ENCODE assay signal across 1 cellular context in genomic region chr10:109773288-109773687, GRCh38.
TF ChIP-seq lines count a peak whose summit lies in the region.

No MANE protein-coding gene starts in this region.

TF ChIP-seq in GM23338, 12 proteins besides CTCF, POLR2A, EP300 and RAD21 (continued from another document):
- TF ChIP-seq, protein P1, sequence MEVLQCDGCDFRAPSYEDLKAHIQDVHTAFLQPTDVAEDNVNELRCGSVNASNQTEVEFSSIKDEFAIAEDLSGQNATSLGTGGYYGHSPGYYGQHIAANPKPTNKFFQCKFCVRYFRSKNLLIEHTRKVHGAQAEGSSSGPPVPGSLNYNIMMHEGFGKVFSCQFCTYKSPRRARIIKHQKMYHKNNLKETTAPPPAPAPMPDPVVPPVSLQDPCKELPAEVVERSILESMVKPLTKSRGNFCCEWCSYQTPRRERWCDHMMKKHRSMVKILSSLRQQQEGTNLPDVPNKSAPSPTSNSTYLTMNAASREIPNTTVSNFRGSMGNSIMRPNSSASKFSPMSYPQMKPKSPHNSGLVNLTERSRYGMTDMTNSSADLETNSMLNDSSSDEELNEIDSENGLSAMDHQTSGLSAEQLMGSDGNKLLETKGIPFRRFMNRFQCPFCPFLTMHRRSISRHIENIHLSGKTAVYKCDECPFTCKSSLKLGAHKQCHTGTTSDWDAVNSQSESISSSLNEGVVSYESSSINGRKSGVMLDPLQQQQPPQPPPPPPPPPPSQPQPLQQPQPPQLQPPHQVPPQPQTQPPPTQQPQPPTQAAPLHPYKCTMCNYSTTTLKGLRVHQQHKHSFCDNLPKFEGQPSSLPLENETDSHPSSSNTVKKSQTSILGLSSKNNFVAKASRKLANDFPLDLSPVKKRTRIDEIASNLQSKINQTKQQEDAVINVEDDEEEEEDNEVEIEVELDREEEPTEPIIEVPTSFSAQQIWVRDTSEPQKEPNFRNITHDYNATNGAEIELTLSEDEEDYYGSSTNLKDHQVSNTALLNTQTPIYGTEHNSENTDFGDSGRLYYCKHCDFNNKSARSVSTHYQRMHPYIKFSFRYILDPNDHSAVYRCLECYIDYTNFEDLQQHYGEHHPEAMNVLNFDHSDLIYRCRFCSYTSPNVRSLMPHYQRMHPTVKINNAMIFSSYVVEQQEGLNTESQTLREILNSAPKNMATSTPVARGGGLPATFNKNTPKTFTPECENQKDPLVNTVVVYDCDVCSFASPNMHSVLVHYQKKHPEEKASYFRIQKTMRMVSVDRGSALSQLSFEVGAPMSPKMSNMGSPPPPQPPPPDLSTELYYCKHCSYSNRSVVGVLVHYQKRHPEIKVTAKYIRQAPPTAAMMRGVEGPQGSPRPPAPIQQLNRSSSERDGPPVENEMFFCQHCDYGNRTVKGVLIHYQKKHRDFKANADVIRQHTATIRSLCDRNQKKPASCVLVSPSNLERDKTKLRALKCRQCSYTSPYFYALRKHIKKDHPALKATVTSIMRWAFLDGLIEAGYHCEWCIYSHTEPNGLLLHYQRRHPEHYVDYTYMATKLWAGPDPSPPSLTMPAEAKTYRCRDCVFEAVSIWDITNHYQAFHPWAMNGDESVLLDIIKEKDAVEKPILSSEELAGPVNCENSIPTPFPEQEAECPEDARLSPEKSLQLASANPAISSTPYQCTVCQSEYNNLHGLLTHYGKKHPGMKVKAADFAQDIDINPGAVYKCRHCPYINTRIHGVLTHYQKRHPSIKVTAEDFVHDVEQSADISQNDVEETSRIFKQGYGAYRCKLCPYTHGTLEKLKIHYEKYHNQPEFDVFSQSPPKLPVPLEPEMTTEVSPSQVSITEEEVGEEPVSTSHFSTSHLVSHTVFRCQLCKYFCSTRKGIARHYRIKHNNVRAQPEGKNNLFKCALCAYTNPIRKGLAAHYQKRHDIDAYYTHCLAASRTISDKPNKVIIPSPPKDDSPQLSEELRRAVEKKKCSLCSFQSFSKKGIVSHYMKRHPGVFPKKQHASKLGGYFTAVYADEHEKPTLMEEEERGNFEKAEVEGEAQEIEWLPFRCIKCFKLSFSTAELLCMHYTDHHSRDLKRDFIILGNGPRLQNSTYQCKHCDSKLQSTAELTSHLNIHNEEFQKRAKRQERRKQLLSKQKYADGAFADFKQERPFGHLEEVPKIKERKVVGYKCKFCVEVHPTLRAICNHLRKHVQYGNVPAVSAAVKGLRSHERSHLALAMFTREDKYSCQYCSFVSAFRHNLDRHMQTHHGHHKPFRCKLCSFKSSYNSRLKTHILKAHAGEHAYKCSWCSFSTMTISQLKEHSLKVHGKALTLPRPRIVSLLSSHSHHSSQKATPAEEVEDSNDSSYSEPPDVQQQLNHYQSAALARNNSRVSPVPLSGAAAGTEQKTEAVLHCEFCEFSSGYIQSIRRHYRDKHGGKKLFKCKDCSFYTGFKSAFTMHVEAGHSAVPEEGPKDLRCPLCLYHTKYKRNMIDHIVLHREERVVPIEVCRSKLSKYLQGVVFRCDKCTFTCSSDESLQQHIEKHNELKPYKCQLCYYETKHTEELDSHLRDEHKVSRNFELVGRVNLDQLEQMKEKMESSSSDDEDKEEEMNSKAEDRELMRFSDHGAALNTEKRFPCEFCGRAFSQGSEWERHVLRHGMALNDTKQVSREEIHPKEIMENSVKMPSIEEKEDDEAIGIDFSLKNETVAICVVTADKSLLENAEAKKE (CRISPR knock-in tag; IDR thresholded peaks at IDR 0.05), result no peak
- TF ChIP-seq JUNB (IDR thresholded peaks at IDR 0.05; ENCODE audit: unreplicated experiment) (no peak), CREB1 (CRISPR knock-in tag; IDR thresholded peaks at IDR 0.05; ENCODE audit: low read depth) (no peak)
